1 cellular context compared by ENCODE assay signal in genomic region chr11:35402751-35403454, GRCh38.
TF ChIP-seq lines count a peak whose summit lies in the region.

No MANE protein-coding gene starts in this region.

TF ChIP-seq in HepG2, 621 proteins besides CTCF, POLR2A, EP300 and RAD21 (continued from another document):
- TF ChIP-seq, protein P1, sequence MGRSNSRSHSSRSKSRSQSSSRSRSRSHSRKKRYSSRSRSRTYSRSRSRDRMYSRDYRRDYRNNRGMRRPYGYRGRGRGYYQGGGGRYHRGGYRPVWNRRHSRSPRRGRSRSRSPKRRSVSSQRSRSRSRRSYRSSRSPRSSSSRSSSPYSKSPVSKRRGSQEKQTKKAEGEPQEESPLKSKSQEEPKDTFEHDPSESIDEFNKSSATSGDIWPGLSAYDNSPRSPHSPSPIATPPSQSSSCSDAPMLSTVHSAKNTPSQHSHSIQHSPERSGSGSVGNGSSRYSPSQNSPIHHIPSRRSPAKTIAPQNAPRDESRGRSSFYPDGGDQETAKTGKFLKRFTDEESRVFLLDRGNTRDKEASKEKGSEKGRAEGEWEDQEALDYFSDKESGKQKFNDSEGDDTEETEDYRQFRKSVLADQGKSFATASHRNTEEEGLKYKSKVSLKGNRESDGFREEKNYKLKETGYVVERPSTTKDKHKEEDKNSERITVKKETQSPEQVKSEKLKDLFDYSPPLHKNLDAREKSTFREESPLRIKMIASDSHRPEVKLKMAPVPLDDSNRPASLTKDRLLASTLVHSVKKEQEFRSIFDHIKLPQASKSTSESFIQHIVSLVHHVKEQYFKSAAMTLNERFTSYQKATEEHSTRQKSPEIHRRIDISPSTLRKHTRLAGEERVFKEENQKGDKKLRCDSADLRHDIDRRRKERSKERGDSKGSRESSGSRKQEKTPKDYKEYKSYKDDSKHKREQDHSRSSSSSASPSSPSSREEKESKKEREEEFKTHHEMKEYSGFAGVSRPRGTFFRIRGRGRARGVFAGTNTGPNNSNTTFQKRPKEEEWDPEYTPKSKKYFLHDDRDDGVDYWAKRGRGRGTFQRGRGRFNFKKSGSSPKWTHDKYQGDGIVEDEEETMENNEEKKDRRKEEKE (IDR thresholded peaks at IDR 0.05): no peak
- TF ChIP-seq ZMYM3 (CRISPR knock-in tag; IDR thresholded peaks at IDR 0.05): peak; percentile 53; the same call in 1 of the 2 replicates
- TF ChIP-seq HDAC1 (CRISPR knock-in tag; IDR thresholded peaks at IDR 0.05): no peak
- TF ChIP-seq, protein P2, sequence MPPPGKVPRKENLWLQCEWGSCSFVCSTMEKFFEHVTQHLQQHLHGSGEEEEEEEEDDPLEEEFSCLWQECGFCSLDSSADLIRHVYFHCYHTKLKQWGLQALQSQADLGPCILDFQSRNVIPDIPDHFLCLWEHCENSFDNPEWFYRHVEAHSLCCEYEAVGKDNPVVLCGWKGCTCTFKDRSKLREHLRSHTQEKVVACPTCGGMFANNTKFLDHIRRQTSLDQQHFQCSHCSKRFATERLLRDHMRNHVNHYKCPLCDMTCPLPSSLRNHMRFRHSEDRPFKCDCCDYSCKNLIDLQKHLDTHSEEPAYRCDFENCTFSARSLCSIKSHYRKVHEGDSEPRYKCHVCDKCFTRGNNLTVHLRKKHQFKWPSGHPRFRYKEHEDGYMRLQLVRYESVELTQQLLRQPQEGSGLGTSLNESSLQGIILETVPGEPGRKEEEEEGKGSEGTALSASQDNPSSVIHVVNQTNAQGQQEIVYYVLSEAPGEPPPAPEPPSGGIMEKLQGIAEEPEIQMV (CRISPR knock-in tag; IDR thresholded peaks at IDR 0.05; ENCODE audit: low read depth): no peak
- no peak for TF ChIP-seq RXRB (CRISPR knock-in tag; IDR thresholded peaks at IDR 0.05; ENCODE audit: borderline replicate concordance)
- no peak for TF ChIP-seq TP53 (CRISPR knock-in tag; conservative IDR thresholded peaks at IDR 0.05)
- TF ChIP-seq RBFOX2 (IDR thresholded peaks at IDR 0.05; ENCODE audit: low read depth, low read length): no peak
- no peak for TF ChIP-seq KMT2B (CRISPR knock-in tag; IDR thresholded peaks at IDR 0.05)
- TF ChIP-seq, protein P3, sequence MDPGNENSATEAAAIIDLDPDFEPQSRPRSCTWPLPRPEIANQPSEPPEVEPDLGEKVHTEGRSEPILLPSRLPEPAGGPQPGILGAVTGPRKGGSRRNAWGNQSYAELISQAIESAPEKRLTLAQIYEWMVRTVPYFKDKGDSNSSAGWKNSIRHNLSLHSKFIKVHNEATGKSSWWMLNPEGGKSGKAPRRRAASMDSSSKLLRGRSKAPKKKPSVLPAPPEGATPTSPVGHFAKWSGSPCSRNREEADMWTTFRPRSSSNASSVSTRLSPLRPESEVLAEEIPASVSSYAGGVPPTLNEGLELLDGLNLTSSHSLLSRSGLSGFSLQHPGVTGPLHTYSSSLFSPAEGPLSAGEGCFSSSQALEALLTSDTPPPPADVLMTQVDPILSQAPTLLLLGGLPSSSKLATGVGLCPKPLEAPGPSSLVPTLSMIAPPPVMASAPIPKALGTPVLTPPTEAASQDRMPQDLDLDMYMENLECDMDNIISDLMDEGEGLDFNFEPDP (CRISPR knock-in tag; conservative IDR thresholded peaks at IDR 0.05): no peak
- no peak for TF ChIP-seq EED (CRISPR knock-in tag; IDR thresholded peaks at IDR 0.05)
- no peak for TF ChIP-seq PLRG1 (conservative IDR thresholded peaks at IDR 0.05)
- TF ChIP-seq TBL1XR1 (IDR thresholded peaks at IDR 0.05; ENCODE audit: borderline replicate concordance, low read length, partially characterized antibody): no peak
- no peak for TF ChIP-seq FOXA3 (CRISPR knock-in tag; IDR thresholded peaks at IDR 0.05)
- TF ChIP-seq ADNP (CRISPR knock-in tag; IDR thresholded peaks at IDR 0.05): no peak
- peak; percentile 24; the same call in 1 of the 2 replicates for TF ChIP-seq PRDM15 (CRISPR knock-in tag; IDR thresholded peaks at IDR 0.05)
- TF ChIP-seq GATA4 (IDR thresholded peaks at IDR 0.05; ENCODE audit: borderline replicate concordance, low read depth): 0 out of 2 replicates have a peak, but pooled peaks have one; percentile 30
- TF ChIP-seq BRD4 (CRISPR knock-in tag; IDR thresholded peaks at IDR 0.05): no peak
- TF ChIP-seq NCOA2 (CRISPR knock-in tag; IDR thresholded peaks at IDR 0.05): no peak; the same call in 1 of the 2 replicates
- no peak for TF ChIP-seq RELA (CRISPR knock-in tag; IDR thresholded peaks at IDR 0.05)
- TF ChIP-seq, protein P4, sequence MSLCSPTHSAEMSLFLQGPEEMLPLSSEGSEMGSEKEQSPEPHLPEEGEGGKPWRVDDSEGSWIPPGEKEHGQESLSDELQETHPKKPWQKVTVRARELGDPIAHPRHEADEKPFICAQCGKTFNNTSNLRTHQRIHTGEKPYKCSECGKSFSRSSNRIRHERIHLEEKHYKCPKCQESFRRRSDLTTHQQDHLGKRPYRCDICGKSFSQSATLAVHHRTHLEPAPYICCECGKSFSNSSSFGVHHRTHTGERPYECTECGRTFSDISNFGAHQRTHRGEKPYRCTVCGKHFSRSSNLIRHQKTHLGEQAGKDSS (CRISPR knock-in tag; IDR thresholded peaks at IDR 0.05; ENCODE audit: borderline replicate concordance, low read depth): no peak
- TF ChIP-seq TCF7 (IDR thresholded peaks at IDR 0.05; ENCODE audit: low read depth): peak; percentile 73
- TF ChIP-seq CENPX (CRISPR knock-in tag; IDR thresholded peaks at IDR 0.05): no peak
- no peak for TF ChIP-seq NR1H2 (CRISPR knock-in tag; IDR thresholded peaks at IDR 0.05; ENCODE audit: borderline replicate concordance, low read depth)
- TF ChIP-seq CC2D1A (CRISPR knock-in tag; IDR thresholded peaks at IDR 0.05): no peak
- no peak for TF ChIP-seq ZNF543 (CRISPR knock-in tag; IDR thresholded peaks at IDR 0.05)
- TF ChIP-seq ZNF883 (CRISPR knock-in tag; IDR thresholded peaks at IDR 0.05; ENCODE audit: not compliant biosample characterization): no peak
- no peak for TF ChIP-seq KAT7 (CRISPR knock-in tag; IDR thresholded peaks at IDR 0.05; ENCODE audit: borderline replicate concordance)
- TF ChIP-seq RARG (CRISPR knock-in tag; IDR thresholded peaks at IDR 0.05; ENCODE audit: low read depth): no peak
- no peak for TF ChIP-seq ZNF660 (CRISPR knock-in tag; IDR thresholded peaks at IDR 0.05; ENCODE audit: borderline replicate concordance, low read depth)
- TF ChIP-seq, protein P5, sequence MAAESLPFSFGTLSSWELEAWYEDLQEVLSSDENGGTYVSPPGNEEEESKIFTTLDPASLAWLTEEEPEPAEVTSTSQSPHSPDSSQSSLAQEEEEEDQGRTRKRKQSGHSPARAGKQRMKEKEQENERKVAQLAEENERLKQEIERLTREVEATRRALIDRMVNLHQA (CRISPR knock-in tag; IDR thresholded peaks at IDR 0.05): no peak
- TF ChIP-seq E2F2 (CRISPR knock-in tag; IDR thresholded peaks at IDR 0.05; ENCODE audit: borderline replicate concordance): no peak
- TF ChIP-seq ZNF768 (CRISPR knock-in tag; IDR thresholded peaks at IDR 0.05): peak; percentile 77; the same call in 1 of the 2 replicates
- no peak for TF ChIP-seq PAF1 (CRISPR knock-in tag; IDR thresholded peaks at IDR 0.05)
- no peak for TF ChIP-seq PHF20 (CRISPR knock-in tag; IDR thresholded peaks at IDR 0.05)
- no peak for TF ChIP-seq THAP8 (CRISPR knock-in tag; IDR thresholded peaks at IDR 0.05; ENCODE audit: borderline replicate concordance)
- TF ChIP-seq JUND (CRISPR knock-in tag; IDR thresholded peaks at IDR 0.05): no peak
- TF ChIP-seq GTF2F1 (IDR thresholded peaks at IDR 0.05; ENCODE audit: low read length): no peak
- TF ChIP-seq ATF7-NPFF (CRISPR knock-in tag; IDR thresholded peaks at IDR 0.05; ENCODE audit: low read depth): no peak
- TF ChIP-seq HMG20A (CRISPR knock-in tag; IDR thresholded peaks at IDR 0.05; ENCODE audit: borderline replicate concordance): no peak
- TF ChIP-seq ISL2 (CRISPR knock-in tag; IDR thresholded peaks at IDR 0.05): peak; percentile 79
- TF ChIP-seq ZNF549 (CRISPR knock-in tag; IDR thresholded peaks at IDR 0.05): no peak
TF ChIP-seq in HepG2: peak in this region for 7.
